ENCODE assay signal across 1 cellular context in the genomic region with DNA sequence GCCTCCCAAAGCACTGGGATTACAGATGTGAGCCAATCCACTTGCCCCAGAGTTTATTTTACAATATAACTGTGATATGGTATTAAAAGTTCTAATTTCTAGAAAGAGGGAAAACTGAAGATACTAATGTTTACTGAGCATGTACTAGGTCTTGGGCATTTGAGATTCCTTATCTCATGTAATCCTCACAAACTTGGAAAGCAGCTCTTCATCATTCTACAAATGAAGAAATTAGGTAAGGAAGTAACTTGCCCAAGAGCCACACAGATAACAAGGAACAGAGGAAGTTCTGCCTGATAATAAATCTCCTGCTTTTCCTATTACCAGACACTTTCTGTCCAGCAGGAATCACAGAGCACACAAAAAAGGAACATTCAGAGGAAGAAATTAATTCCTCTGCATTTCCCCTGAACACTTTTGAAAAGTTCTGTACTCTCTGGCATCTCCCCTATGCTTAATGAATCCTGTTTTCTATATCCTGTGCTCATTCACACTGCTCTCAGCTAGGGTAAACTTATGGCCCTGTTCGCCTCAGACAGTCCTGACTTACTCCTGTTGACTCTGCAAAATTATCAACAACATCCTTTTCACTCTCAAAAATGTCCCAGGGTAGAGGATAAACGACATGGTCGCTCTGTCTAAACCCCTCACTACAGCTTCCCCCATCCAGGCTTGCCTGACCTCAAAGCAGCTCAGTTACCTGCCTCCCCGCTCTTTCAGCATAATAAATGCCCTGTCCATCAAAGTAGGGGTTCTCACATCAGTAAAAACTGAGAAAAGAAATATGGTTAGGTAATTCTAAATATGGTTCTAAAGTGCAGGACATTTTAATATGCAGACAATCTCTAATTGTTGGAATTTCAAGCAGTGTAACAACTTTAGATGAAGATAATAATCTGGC.
TF ChIP-seq lines count a peak whose summit lies in the region.

No MANE protein-coding gene starts in this region.

TF ChIP-seq in HepG2, 621 proteins besides CTCF, POLR2A, EP300 and RAD21:
- TF ChIP-seq GLI4 (CRISPR knock-in tag; IDR thresholded peaks at IDR 0.05; ENCODE audit: borderline replicate concordance) (no peak), SPEN (CRISPR knock-in tag; IDR thresholded peaks at IDR 0.05; ENCODE audit: low read depth) (no peak), SIN3B (IDR thresholded peaks at IDR 0.05; ENCODE audit: low read length) (no peak), ZNF432 (CRISPR knock-in tag; IDR thresholded peaks at IDR 0.05; ENCODE audit: borderline replicate concordance) (no peak)
- TF ChIP-seq, protein P1, sequence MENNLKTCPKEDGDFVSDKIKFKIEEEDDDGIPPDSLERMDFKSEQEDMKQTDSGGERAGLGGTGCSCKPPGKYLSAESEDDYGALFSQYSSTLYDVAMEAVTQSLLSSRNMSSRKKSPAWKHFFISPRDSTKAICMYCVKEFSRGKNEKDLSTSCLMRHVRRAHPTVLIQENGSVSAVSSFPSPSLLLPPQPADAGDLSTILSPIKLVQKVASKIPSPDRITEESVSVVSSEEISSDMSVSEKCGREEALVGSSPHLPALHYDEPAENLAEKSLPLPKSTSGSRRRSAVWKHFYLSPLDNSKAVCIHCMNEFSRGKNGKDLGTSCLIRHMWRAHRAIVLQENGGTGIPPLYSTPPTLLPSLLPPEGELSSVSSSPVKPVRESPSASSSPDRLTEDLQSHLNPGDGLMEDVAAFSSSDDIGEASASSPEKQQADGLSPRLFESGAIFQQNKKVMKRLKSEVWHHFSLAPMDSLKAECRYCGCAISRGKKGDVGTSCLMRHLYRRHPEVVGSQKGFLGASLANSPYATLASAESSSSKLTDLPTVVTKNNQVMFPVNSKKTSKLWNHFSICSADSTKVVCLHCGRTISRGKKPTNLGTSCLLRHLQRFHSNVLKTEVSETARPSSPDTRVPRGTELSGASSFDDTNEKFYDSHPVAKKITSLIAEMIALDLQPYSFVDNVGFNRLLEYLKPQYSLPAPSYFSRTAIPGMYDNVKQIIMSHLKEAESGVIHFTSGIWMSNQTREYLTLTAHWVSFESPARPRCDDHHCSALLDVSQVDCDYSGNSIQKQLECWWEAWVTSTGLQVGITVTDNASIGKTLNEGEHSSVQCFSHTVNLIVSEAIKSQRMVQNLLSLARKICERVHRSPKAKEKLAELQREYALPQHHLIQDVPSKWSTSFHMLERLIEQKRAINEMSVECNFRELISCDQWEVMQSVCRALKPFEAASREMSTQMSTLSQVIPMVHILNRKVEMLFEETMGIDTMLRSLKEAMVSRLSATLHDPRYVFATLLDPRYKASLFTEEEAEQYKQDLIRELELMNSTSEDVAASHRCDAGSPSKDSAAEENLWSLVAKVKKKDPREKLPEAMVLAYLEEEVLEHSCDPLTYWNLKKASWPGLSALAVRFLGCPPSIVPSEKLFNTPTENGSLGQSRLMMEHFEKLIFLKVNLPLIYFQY (CRISPR knock-in tag; IDR thresholded peaks at IDR 0.05; ENCODE audit: borderline replicate concordance): no peak
- TF ChIP-seq, protein P2, sequence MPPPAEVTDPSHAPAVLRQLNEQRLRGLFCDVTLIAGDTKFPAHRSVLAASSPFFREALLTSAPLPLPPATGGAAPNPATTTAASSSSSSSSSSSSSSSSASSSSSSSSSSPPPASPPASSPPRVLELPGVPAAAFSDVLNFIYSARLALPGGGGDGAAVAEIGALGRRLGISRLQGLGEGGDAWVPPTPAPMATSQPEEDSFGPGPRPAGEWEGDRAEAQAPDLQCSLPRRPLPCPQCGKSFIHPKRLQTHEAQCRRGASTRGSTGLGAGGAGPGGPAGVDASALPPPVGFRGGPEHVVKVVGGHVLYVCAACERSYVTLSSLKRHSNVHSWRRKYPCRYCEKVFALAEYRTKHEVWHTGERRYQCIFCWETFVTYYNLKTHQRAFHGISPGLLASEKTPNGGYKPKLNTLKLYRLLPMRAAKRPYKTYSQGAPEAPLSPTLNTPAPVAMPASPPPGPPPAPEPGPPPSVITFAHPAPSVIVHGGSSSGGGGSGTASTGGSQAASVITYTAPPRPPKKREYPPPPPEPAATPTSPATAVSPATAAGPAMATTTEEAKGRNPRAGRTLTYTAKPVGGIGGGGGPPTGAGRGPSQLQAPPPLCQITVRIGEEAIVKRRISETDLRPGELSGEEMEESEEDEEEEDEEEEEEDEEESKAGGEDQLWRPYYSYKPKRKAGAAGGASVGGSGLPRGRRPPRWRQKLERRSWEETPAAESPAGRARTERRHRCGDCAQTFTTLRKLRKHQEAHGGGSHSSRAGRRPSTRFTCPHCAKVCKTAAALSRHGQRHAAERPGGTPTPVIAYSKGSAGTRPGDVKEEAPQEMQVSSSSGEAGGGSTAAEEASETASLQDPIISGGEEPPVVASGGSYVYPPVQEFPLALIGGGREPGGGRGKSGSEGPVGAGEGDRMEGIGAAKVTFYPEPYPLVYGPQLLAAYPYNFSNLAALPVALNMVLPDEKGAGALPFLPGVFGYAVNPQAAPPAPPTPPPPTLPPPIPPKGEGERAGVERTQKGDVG (CRISPR knock-in tag; IDR thresholded peaks at IDR 0.05; ENCODE audit: borderline replicate concordance): no peak
